ENCODE assay signal across 7 cellular contexts in genomic region chr2:131413148-131413747, GRCh38. TPM values are rescaled to one million over a fixed set of nuclear protein-coding genes. Genes with fewer than 3 reads are reported as not detected.
A peak's percentile ranks its signal among the peaks of the same experiment; 100 is the strongest.
DNase-seq lines count a peak whose midpoint lies in the region; ATAC-seq, FAIRE-seq and TF ChIP-seq lines count a peak whose summit lies in the region.

No MANE protein-coding gene starts in this region.

- ATAC-seq in GM19452 (IDR thresholded peaks at IDR 0.05; ENCODE audit: unreplicated experiment), result peak; percentile 80
- ATAC-seq in lung (ENCODE audit: insufficient read depth, low FRiP score), result no peak

- H3K9me2 ChIP-seq in DOHH2 (replicated peaks; ENCODE audit: control insufficient read depth, low read length), result no peaks in the 10 kb centered on the region
- H3K9me2 ChIP-seq in OCI-LY1 (ENCODE audit: low read depth, low read length), result no peaks in the 10 kb centered on the region

- H2AFZ ChIP-seq in OCI-LY1 (ENCODE audit: low read length), result no peak overlapping the region

- no peak overlapping the region for H3K4me3 ChIP-seq in DOHH2 (ENCODE audit: low read length)
- no peak overlapping the region for H3K4me3 ChIP-seq in OCI-LY1 (ENCODE audit: low read depth, low read length, poor library complexity, severe bottlenecking)
- H3K4me3 ChIP-seq in lung, result no peak overlapping the region

- intact Hi-C loops in posterior vena cava (cut with DNase I), result no loop called here

- peak; percentile 28 for FAIRE-seq in colon (lab: Jason Lieb, UNC)

- H3K4me2 ChIP-seq in DOHH2 (ENCODE audit: low read length), result peak overlapping the region; percentile 3; the same call in 1 of the 2 replicates
- no peak overlapping the region for H3K4me2 ChIP-seq in OCI-LY1 (ENCODE audit: low read length)

- TF ChIP-seq CTCF in DOHH2 (IDR thresholded peaks at IDR 0.05; ENCODE audit: low read depth, low read length, poor library complexity, severe bottlenecking) (peak; percentile 79), OCI-LY1 (IDR thresholded peaks at IDR 0.05; ENCODE audit: low read length) (peak; percentile 83), lung (IDR thresholded peaks at IDR 0.05; ENCODE audit: control extremely low read depth, extremely low read depth) (peak; percentile 39)

- H3K9me3 ChIP-seq in DOHH2 (ENCODE audit: control insufficient read depth, insufficient read depth, low read length), result no peaks in the 10 kb centered on the region
- H3K9me3 ChIP-seq in OCI-LY1 (ENCODE audit: low read length), result no peaks in the 10 kb centered on the region
- H3K9me3 ChIP-seq in lung (ENCODE audit: control insufficient read depth in 2 of 2, insufficient read depth in 1 of 2, low read length in 1 of 2), result no peaks in the 10 kb centered on the region

- H3F3A ChIP-seq in DOHH2 (ENCODE audit: control insufficient read depth, insufficient read depth) (no peaks in the 10 kb centered on the region), OCI-LY1 (ENCODE audit: insufficient read depth, low read length) (no peaks in the 10 kb centered on the region)

- H3K27ac ChIP-seq in DOHH2 (ENCODE audit: low read depth, low read length) (no peak overlapping the region), OCI-LY1 (ENCODE audit: low read depth, low read length, poor library complexity, severe bottlenecking) (no peak overlapping the region), lung (ENCODE audit: low read depth in 1 of 2, low read length in 1 of 2) (no peak overlapping the region)

- H4K20me1 ChIP-seq in DOHH2 (ENCODE audit: control insufficient read depth, insufficient read depth, low read depth, low read length) (no peaks in the 10 kb centered on the region), OCI-LY1 (ENCODE audit: insufficient read depth, low read length) (no peaks in the 10 kb centered on the region)

- peaks cover 7% of the 10 kb centered on the region; the same call in 1 of the 2 replicates for H3K4me1 ChIP-seq in DOHH2 (ENCODE audit: control insufficient read depth, low read length)
- H3K4me1 ChIP-seq in OCI-LY1 (ENCODE audit: insufficient read depth, low read length, severe bottlenecking), result no peaks in the 10 kb centered on the region
- no peaks in the 10 kb centered on the region for H3K4me1 ChIP-seq in lung (ENCODE audit: control insufficient read depth in 2 of 2, insufficient read depth in 2 of 2, low read length in 2 of 2)

- H3K36me3 ChIP-seq in DOHH2 (ENCODE audit: control insufficient read depth, low read length) (no peaks in the 10 kb centered on the region), OCI-LY1 (ENCODE audit: insufficient read depth, low read length) (no peaks in the 10 kb centered on the region), lung (ENCODE audit: control insufficient read depth in 2 of 2, insufficient read depth in 2 of 2, low read length in 2 of 2) (no peaks in the 10 kb centered on the region)

- H3K79me2 ChIP-seq in DOHH2 (ENCODE audit: control insufficient read depth, low read length) (no peaks in the 10 kb centered on the region), OCI-LY1 (ENCODE audit: insufficient read depth, low read length) (no peaks in the 10 kb centered on the region)

- H3K27me3 ChIP-seq in DOHH2 (ENCODE audit: control insufficient read depth, low read length) (peaks cover 10% of the 10 kb centered on the region), OCI-LY1 (ENCODE audit: insufficient read depth, low read length) (no peaks in the 10 kb centered on the region), lung (ENCODE audit: control insufficient read depth, insufficient read depth) (no peaks in the 10 kb centered on the region)

- DNase-seq in HT-29 (ENCODE audit: low spot score) (peak; percentile 78), lung (ENCODE audit: low spot score) (no peak), posterior vena cava (ENCODE audit: low spot score) (no peak)

- WGBS in lung, 2 donors, result 3% methylated on average over 7 of the region's 7 CpGs

- no peak overlapping the region for H3K9ac ChIP-seq in OCI-LY1 (ENCODE audit: low read length)

RNA-seq across cellular contexts. Expression of gene RAB6D, which starts 49.3 kb away (rescaled TPM):
- total RNA-seq in HT-29 (2014; rRNA removed; shearing (Covaris generic)), result 0.08 and 0.25 TPM in 2 replicates
- total RNA-seq in lung, result under 1 TPM in 1 of 2 donors, not detected in 1; 0.09 TPM
- polyA plus RNA-seq in lung, result under 1 TPM in 1 of 2 donors, not detected in 1; 0.01 TPM
- under 1 TPM in 1 of 2 donors, not detected in 1; 0.19 TPM for total RNA-seq in posterior vena cava
